ENCODE assay signal across 25 cellular contexts in the genomic region with DNA sequence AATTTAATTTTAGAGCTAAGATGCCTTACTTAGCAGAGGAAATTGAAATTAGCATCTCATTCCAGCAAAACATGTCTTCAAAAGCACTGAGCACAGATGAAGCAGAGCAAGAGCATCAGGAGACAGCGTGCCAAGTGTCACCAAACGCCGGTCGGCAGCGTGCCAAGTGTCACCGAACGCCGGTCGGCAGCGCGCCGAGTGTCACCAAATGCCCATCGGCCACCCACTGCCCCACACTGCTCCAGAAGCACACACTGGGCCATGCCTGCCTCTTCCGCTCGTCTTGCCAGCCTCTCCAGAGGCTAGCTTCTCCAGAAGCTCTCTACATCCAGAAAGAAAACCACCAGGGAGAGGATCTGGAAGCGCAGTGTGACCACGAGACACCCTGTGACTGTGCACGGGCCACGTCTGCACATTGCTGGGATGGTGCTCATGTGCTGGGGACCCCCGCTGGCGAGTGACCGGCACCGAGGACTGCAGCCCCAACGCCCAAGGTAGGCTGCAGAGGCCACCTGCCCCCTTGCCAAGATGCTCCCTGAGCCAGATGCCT.
"Had no signal": no experiment of that assay in that cellular context is flagged by ENCODE, and none has a peak within 500 bp of the region (broad histone marks: within the 10 kb centered on the region; RNA-seq: fewer than 3 reads in every experiment).

No MANE protein-coding gene starts in this region.

- FAIRE-seq: astrocyte had no signal

- H2AFZ ChIP-seq: PC-9 had no signal

- H3K36me3 Mint-ChIP-seq: activated CD8-positive, alpha-beta memory T cell treated with anti-CD3 and anti-CD28 coated beads, Interleukin-2, amount 10 ng/mL, durations not matched to agents 7 days and 5 days; activated naive CD4-positive, alpha-beta T cell treated with anti-CD3 and anti-CD28 coated beads, Interleukin-2, amount 10 ng/mL, durations not matched to agents 7 days and 5 days; activated naive CD8-positive, alpha-beta T cell had no signal

- H3K4me1 Mint-ChIP-seq: activated CD8-positive, alpha-beta memory T cell treated with anti-CD3 and anti-CD28 coated beads, Interleukin-2, amount 10 ng/mL, durations not matched to agents 7 days and 5 days; activated naive CD4-positive, alpha-beta T cell treated with anti-CD3 and anti-CD28 coated beads, Interleukin-2, amount 10 ng/mL, durations not matched to agents 7 days and 5 days had no signal

- H3K4me3 Mint-ChIP-seq: activated CD4-positive, alpha-beta memory T cell treated with anti-CD3 and anti-CD28 coated beads, Interleukin-2, amount 10 ng/mL, durations not matched to agents 7 days and 5 days; activated CD8-positive, alpha-beta memory T cell treated with anti-CD3 and anti-CD28 coated beads, Interleukin-2, amount 10 ng/mL, durations not matched to agents 7 days and 5 days; activated naive CD4-positive, alpha-beta T cell treated with anti-CD3 and anti-CD28 coated beads, Interleukin-2, amount 10 ng/mL, durations not matched to agents 7 days and 5 days; activated naive CD8-positive, alpha-beta T cell had no signal

- DNase-seq: activated CD4-positive, alpha-beta memory T cell treated with anti-CD3 and anti-CD28 coated beads, Interleukin-2, amount 10 ng/mL, durations not matched to agents 7 days and 5 days; activated CD4-positive, alpha-beta T cell treated with anti-CD3 and anti-CD28 coated beads for 1 hour; activated CD4-positive, alpha-beta T cell treated with anti-CD3 and anti-CD28 coated beads for 48 hours; activated CD4-positive, CD25-positive, alpha-beta regulatory T cell; activated CD8-positive, alpha-beta memory T cell treated with anti-CD3 and anti-CD28 coated beads for 24 hours; activated CD8-positive, alpha-beta memory T cell treated with anti-CD3 and anti-CD28 coated beads, Interleukin-2, amount 10 ng/mL, durations not matched to agents 7 days and 5 days; activated CD8-positive, alpha-beta memory T cell treated with anti-CD3 and anti-CD28 coated beads, Interleukin-2, amount 50 U/mL, for 48 hours; activated effector memory CD4-positive, alpha-beta T cell treated with Interleukin-2 at 50 U/mL for 16 hours; activated naive CD4-positive, alpha-beta T cell treated with anti-CD3 and anti-CD28 coated beads, Interleukin-2, amount 10 ng/mL, durations not matched to agents 7 days and 5 days; activated T-cell treated with anti-CD3 and anti-CD28 coated beads, Interleukin-2, amount 50 U/mL, for 48 hours; amygdala; NCI-H1092 treated with DMSO at 0.1 percent for 48 hours; NCI-H187 treated with DMSO at 0.1 percent for 48 hours; NCI-H524 treated with DMSO at 0.1 percent for 48 hours; PC-9; Right ventricle myocardium superior; SW 1271; T-helper 1 cell; T-helper 2 cell; T-helper 9 cell; WERI-Rb-1 had no signal

- H3K9me3 Mint-ChIP-seq: activated CD4-positive, alpha-beta memory T cell treated with anti-CD3 and anti-CD28 coated beads, Interleukin-2, amount 10 ng/mL, durations not matched to agents 7 days and 5 days; activated naive CD4-positive, alpha-beta T cell treated with anti-CD3 and anti-CD28 coated beads, Interleukin-2, amount 10 ng/mL, durations not matched to agents 7 days and 5 days had no signal

- H3K4me1 ChIP-seq: breast epithelium had no signal

- H3K27me3 Mint-ChIP-seq: activated CD4-positive, alpha-beta memory T cell treated with anti-CD3 and anti-CD28 coated beads, Interleukin-2, amount 10 ng/mL, durations not matched to agents 7 days and 5 days; activated CD8-positive, alpha-beta memory T cell treated with anti-CD3 and anti-CD28 coated beads, Interleukin-2, amount 10 ng/mL, durations not matched to agents 7 days and 5 days had no signal

- H3K9me3 ChIP-seq: body of pancreas, breast epithelium had no signal

- H3K4me3 ChIP-seq: body of pancreas, breast epithelium, PC-9 had no signal

- ATAC-seq: activated CD8-positive, alpha-beta memory T cell treated with anti-CD3 and anti-CD28 coated beads, Interleukin-2, amount 10 ng/mL, durations not matched to agents 7 days and 5 days; body of pancreas had no signal

- H3K27me3 ChIP-seq: body of pancreas, breast epithelium had no signal

- H3K27ac Mint-ChIP-seq: activated CD4-positive, alpha-beta memory T cell treated with anti-CD3 and anti-CD28 coated beads, Interleukin-2, amount 10 ng/mL, durations not matched to agents 7 days and 5 days; activated CD8-positive, alpha-beta memory T cell treated with anti-CD3 and anti-CD28 coated beads, Interleukin-2, amount 10 ng/mL, durations not matched to agents 7 days and 5 days; activated naive CD4-positive, alpha-beta T cell treated with anti-CD3 and anti-CD28 coated beads, Interleukin-2, amount 10 ng/mL, durations not matched to agents 7 days and 5 days; activated naive CD8-positive, alpha-beta T cell had no signal

- H3K4me2 ChIP-seq: PC-9 had no signal

- H3K27ac ChIP-seq: breast epithelium, PC-9, WERI-Rb-1 had no signal

- H3K36me3 ChIP-seq: breast epithelium, WERI-Rb-1 had no signal
